21 cellular contexts compared by ENCODE assay signal in genomic region chr1:84502892-84503291, GRCh38. TPM values are rescaled to one million over a fixed set of nuclear protein-coding genes. Genes with fewer than 3 reads are reported as not detected.
DNase-seq lines count a peak whose midpoint lies in the region; ATAC-seq, FAIRE-seq and TF ChIP-seq lines count a peak whose summit lies in the region.
"Had no signal": no experiment of that assay in that cellular context is flagged by ENCODE, and none has a peak within 500 bp of the region (broad histone marks: within the 10 kb centered on the region; RNA-seq: fewer than 3 reads in every experiment).

No MANE protein-coding gene starts in this region.

- H3K4me1 Mint-ChIP-seq in CD4-positive, alpha-beta memory T cell = peaks cover 36 to 80% (median 45%) of the 10 kb centered on the region in 4 donors
- peaks cover 13% of the 10 kb centered on the region for H3K4me1 Mint-ChIP-seq in astrocyte (ENCODE audit: low read depth, unreplicated experiment)
- H3K4me1 Mint-ChIP-seq in nephron = peaks cover 35% of the 10 kb centered on the region

- no peak for TF ChIP-seq CTCF in astrocyte (IDR thresholded peaks at IDR 0.05; ENCODE audit: insufficient read depth, low read depth, low read length)
- no peak for TF ChIP-seq CTCF in nephron (IDR thresholded peaks at IDR 0.05; ENCODE audit: unreplicated experiment in 3 of 3)
- TF ChIP-seq CTCF in A673 (conservative IDR thresholded peaks at IDR 0.05; ENCODE audit: low read depth, low read length) = no peak

- peaks cover 57% of the 10 kb centered on the region for H3K4me1 ChIP-seq in CD4-positive, alpha-beta memory T cell (ENCODE audit: insufficient read depth, low read length)
- H3K4me1 ChIP-seq in astrocyte (ENCODE audit: insufficient read depth, low read length) (peaks cover 12% of the 10 kb centered on the region), A673 (ENCODE audit: insufficient read depth, low read length, poor library complexity, severe bottlenecking) (peaks cover 18% of the 10 kb centered on the region)

- no peak for ATAC-seq in HG03025 (IDR thresholded peaks at IDR 0.05; ENCODE audit: low FRiP score, unreplicated experiment)

- no TSS peak for BruUV-seq in A673 (replicated peaks; lab: Mats Ljungman, UMichigan)

- CTCF ChIA-PET in CD4-positive, alpha-beta memory T cell (lab: Charles Lee; ENCODE audit: partially characterized antibody) = interaction anchor here (1.0 to 1.5 kb wide), 3 partner anchors 19 to 58 kb away, joined by 3 to 4 read pairs (median 3); no protein-coding TSS in a partner anchor
- CTCF ChIA-PET in A673 (lab: Charles Lee) = no interaction called here

- DNase-seq in DMS 273 (lab: John Stamatoyannopoulos, UW; ENCODE audit: unreplicated experiment) (peak; percentile 28), DMS 273 treated with DMSO at 0.1 percent for 48 hours (lab: John Stamatoyannopoulos, UW) (no peak), astrocyte (ENCODE audit: low read depth) (no peak), A673 (ENCODE audit: low spot score) (no peak), NOMO-1 (lab: John Stamatoyannopoulos, UW; ENCODE audit: unreplicated experiment in 2 of 2) (no peak)
- DNase-seq in CD4-positive, alpha-beta memory T cell = no peak
- DNase-seq: activated effector memory CD4-positive, alpha-beta T cell treated with Interleukin-2 at 50 U/mL for 16 hours; dermis blood vessel endothelial cell; hypothalamus; MM.1S; NCI-H526; SW 1271 had no signal

- H3K4me2 ChIP-seq in astrocyte (ENCODE audit: low read length) = peak overlapping the region; percentile 92

- POLR2A ChIA-PET in CD4-positive, alpha-beta memory T cell (lab: Charles Lee; ENCODE audit: partially characterized antibody) = interaction anchor here (1.9 to 2.6 kb wide), 3 partner anchors 23 to 359 kb away, joined by 10 to 17 read pairs (median 15); partner anchors contain the start of genes CTBS, PRKACB and RPF1
- POLR2A ChIA-PET in A673 (lab: Charles Lee; ENCODE audit: low non-redundant PET) = no interaction called here

- H3K4me3 ChIP-seq in CD4-positive, alpha-beta memory T cell (ENCODE audit: low read length in 2 of 2) = no peak overlapping the region
- H3K4me3 ChIP-seq in astrocyte (ENCODE audit: insufficient read depth, low read depth, low read length) = no peak overlapping the region
- H3K4me3 ChIP-seq in A673 (ENCODE audit: low read depth, low read length, poor library complexity, severe bottlenecking) = no peak overlapping the region
- H3K4me3 ChIP-seq: suprapubic skin had no signal

- peaks cover 6 to 48% of the 10 kb centered on the region in 2 donors for H3K36me3 Mint-ChIP-seq in CD4-positive, alpha-beta memory T cell
- H3K36me3 Mint-ChIP-seq in astrocyte (ENCODE audit: low read depth, unreplicated experiment) (peaks cover 7% of the 10 kb centered on the region), nephron (ENCODE audit: low read depth) (peaks cover 34% of the 10 kb centered on the region)

- peaks cover 5% of the 10 kb centered on the region for H3K36me3 ChIP-seq in CD4-positive, alpha-beta memory T cell (ENCODE audit: insufficient read depth, low read length)
- peaks cover 22% of the 10 kb centered on the region for H3K36me3 ChIP-seq in astrocyte (ENCODE audit: insufficient read depth, low read length)
- H3K36me3 ChIP-seq in A673 (ENCODE audit: insufficient read depth, low read length, poor library complexity, severe bottlenecking) = peaks cover 39% of the 10 kb centered on the region

- intact Hi-C loops in CD4-positive, alpha-beta memory T cell (cut with micrococcal nuclease) = loop anchor here (10.0 kb wide), 1 partner anchor 1202 kb away; the partner anchor contains the start of gene ZNHIT6
- intact Hi-C loops in A673 (cut with micrococcal nuclease; ENCODE audit: unreplicated experiment) = no loop called here

- H3K27me3 Mint-ChIP-seq in CD4-positive, alpha-beta memory T cell = no peaks in the 10 kb centered on the region
- H3K27me3 Mint-ChIP-seq in astrocyte (ENCODE audit: low read depth, unreplicated experiment) (no peaks in the 10 kb centered on the region), nephron (ENCODE audit: low read depth) (no peaks in the 10 kb centered on the region)

- no peaks in the 10 kb centered on the region for H3K9me3 ChIP-seq in CD4-positive, alpha-beta memory T cell (ENCODE audit: control insufficient read depth in 1 of 2, low read length in 2 of 2)
- H3K9me3 ChIP-seq in astrocyte (ENCODE audit: insufficient read depth, low read depth, low read length) (no peaks in the 10 kb centered on the region), A673 (ENCODE audit: low read depth, low read length, poor library complexity, severe bottlenecking) (no peaks in the 10 kb centered on the region)
- H3K9me3 ChIP-seq: ascending aorta, esophagus muscularis mucosa, suprapubic skin had no signal

- no peak overlapping the region for H3K9ac ChIP-seq in astrocyte (ENCODE audit: low read length)

- peak overlapping the region; percentile 4 for H3K27ac ChIP-seq in CD4-positive, alpha-beta memory T cell (ENCODE audit: low read depth, low read length)
- H3K27ac ChIP-seq in astrocyte (ENCODE audit: low read depth, low read length) (no peak overlapping the region), A673 (ENCODE audit: low read depth, low read length, poor library complexity, severe bottlenecking) (no peak overlapping the region)
- H3K27ac ChIP-seq: 22Rv1, suprapubic skin had no signal

- H3K4me3 Mint-ChIP-seq in CD4-positive, alpha-beta memory T cell = peak overlapping the region in 2 of 8 donors; percentile 96 to 99
- H3K4me3 Mint-ChIP-seq in astrocyte (ENCODE audit: unreplicated experiment) (peak overlapping the region; percentile 98), nephron (peak overlapping the region; percentile 38 to 100 (median 98))

- H3K79me2 ChIP-seq in astrocyte (ENCODE audit: insufficient read depth, low read length) = peaks cover 86% of the 10 kb centered on the region

- FAIRE-seq in astrocyte (lab: Jason Lieb, UNC) = no peak
- FAIRE-seq: G401.6, GM12892, RCC 7860 had no signal

- peaks cover 59% of the 10 kb centered on the region for H4K20me1 ChIP-seq in astrocyte (ENCODE audit: insufficient read depth, low read length)

- H3K27ac Mint-ChIP-seq in CD4-positive, alpha-beta memory T cell = peak overlapping the region in 4 of 7 donors; percentile 68 to 93 (median 69)
- H3K27ac Mint-ChIP-seq in astrocyte (ENCODE audit: unreplicated experiment) = no peak overlapping the region
- peak overlapping the region; percentile 29 to 98 (median 44) for H3K27ac Mint-ChIP-seq in nephron

- H3K9me3 Mint-ChIP-seq in CD4-positive, alpha-beta memory T cell = peaks cover 0 to 2% (median 0%) of the 10 kb centered on the region in 8 donors
- no peaks in the 10 kb centered on the region for H3K9me3 Mint-ChIP-seq in astrocyte (ENCODE audit: unreplicated experiment)
- H3K9me3 Mint-ChIP-seq in nephron = peaks cover 5% of the 10 kb centered on the region

- H2AFZ ChIP-seq in astrocyte (ENCODE audit: low read depth, low read length) = no peak overlapping the region

- H3K27me3 ChIP-seq in CD4-positive, alpha-beta memory T cell (ENCODE audit: insufficient read depth, low read length) = no peaks in the 10 kb centered on the region
- no peaks in the 10 kb centered on the region for H3K27me3 ChIP-seq in astrocyte (ENCODE audit: insufficient read depth, low read length)
- H3K27me3 ChIP-seq in A673 (replicated peaks; ENCODE audit: insufficient read depth, low read depth, low read length, poor library complexity) = no peaks in the 10 kb centered on the region
- H3K27me3 ChIP-seq: ascending aorta, esophagus muscularis mucosa, suprapubic skin had no signal

RNA-seq across cellular contexts. Expression of gene SPATA1, which starts 3.3 kb away (rescaled TPM):
- 1 to 10 TPM; 1.7 to 3.4 TPM for total RNA-seq in CD4-positive, alpha-beta memory T cell
- under 1 TPM in 1 of 2 donors, not detected in 1; 0.72 TPM for polyA plus RNA-seq in CD4-positive, alpha-beta memory T cell
- total RNA-seq in astrocyte = 0.41 and 1.4 TPM in 2 replicates
- 0.95 and 1.3 TPM in 2 replicates for total RNA-seq in A673 (2021)
- total RNA-seq: ascending aorta had no signal

RNA-seq across cellular contexts. Expression of gene GNG5, which starts 3.5 kb away (rescaled TPM):
- 10 to 100 TPM; 38.1 to 45.5 TPM for total RNA-seq in CD4-positive, alpha-beta memory T cell
- polyA plus RNA-seq in CD4-positive, alpha-beta memory T cell = 100 to 1,000 TPM; 205 to 250 TPM
- total RNA-seq in astrocyte = 178 and 185 TPM in 2 replicates
- total RNA-seq in A673 (2021) = 114 and 119 TPM in 2 replicates

RNA-seq across cellular contexts. Expression of gene RPF1, which starts 23.8 kb away (rescaled TPM):
- 10 to 100 TPM; 41.7 to 46.2 TPM for total RNA-seq in CD4-positive, alpha-beta memory T cell
- polyA plus RNA-seq in CD4-positive, alpha-beta memory T cell = 10 to 100 TPM; 55.9 to 77.1 TPM
- 26.3 and 30.1 TPM in 2 replicates for total RNA-seq in astrocyte
- total RNA-seq in A673 (2021) = 53.4 and 56.7 TPM in 2 replicates
